ENCODE assay signal across 9 cellular contexts in the genomic region with DNA sequence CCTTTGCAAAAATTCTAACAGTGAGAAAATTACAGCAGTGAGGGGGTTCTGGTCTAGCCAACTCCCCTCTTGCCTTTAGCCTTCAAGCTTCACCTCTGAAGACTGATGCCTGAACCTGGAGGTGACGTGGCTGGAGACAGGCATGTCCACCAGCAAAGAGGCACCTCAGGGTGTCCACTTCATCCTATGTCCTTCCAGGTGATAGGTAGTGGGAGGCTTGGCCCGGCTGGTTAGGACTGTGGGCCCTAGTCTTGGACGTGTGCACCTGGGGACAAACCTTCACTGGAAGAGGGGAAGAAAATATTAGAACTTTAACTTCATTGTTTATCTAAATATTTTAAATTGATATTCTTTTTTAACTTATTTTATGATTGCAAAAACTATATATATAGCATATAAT. TPM values are rescaled to one million over a fixed set of nuclear protein-coding genes. Genes with fewer than 3 reads are reported as not detected.
"Had no signal": no experiment of that assay in that cellular context is flagged by ENCODE, and none has a peak within 500 bp of the region (broad histone marks: within the 10 kb centered on the region; RNA-seq: fewer than 3 reads in every experiment).

No MANE protein-coding gene starts in this region.

- H3K36me3 ChIP-seq: HAP-1 had no signal

- H2AFZ ChIP-seq: GM23248 had no signal

- H3K27ac Mint-ChIP-seq: HFFc6, IgD-negative memory B cell had no signal

- H3K36me3 Mint-ChIP-seq: IgD-negative memory B cell had no signal

- H3K4me3 Mint-ChIP-seq: HFFc6, IgD-negative memory B cell had no signal

- H3K9me3 Mint-ChIP-seq: HFFc6, IgD-negative memory B cell had no signal

- H3K9me3 ChIP-seq: HAP-1 had no signal

- H3K27ac ChIP-seq: GM23248, HL-60 had no signal

- H3K9ac ChIP-seq: GM23248 had no signal

- H3K4me3 ChIP-seq: GM23248, HAP-1 had no signal

- H3K4me1 Mint-ChIP-seq: IgD-negative memory B cell had no signal

- DNase-seq: GM23248, GOT3, HFFc6, KBM-7 had no signal

RNA-seq across cellular contexts. Expression of a gene that starts 35.5 kb away (rescaled TPM):
- total RNA-seq: GM23248, HepG2, HFFc6, HT1080 had no signal
- polyA plus RNA-seq: GM23248, HepG2 had no signal
